ENCODE assay signal across 23 cellular contexts in the genomic region with DNA sequence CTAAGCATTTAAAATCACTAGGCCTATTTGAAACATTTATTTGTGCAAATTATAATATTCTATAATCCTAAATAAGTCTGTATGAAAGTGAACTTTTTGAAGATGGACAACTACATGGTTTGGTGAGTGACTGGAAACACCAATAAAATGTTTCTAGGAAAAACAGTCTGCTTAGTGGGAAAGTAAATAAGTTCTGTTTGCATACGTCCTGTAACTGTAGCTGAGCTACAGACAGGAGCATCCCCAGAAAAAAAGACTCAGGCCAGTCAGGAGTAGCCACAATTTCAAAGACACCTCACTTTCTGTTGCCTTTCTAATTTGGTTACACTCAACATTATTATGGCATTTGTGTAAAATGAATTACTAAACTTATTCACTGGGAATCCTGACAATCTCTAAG. TPM values are rescaled to one million over a fixed set of nuclear protein-coding genes. Genes with fewer than 3 reads are reported as not detected.
DNase-seq lines count a peak whose midpoint lies in the region; ATAC-seq, FAIRE-seq and TF ChIP-seq lines count a peak whose summit lies in the region.
"Had no signal": no experiment of that assay in that cellular context is flagged by ENCODE, and none has a peak within 500 bp of the region (broad histone marks: within the 10 kb centered on the region; RNA-seq: fewer than 3 reads in every experiment).

No MANE protein-coding gene starts in this region.

- H3K27me3 Mint-ChIP-seq in natural killer cell treated with Interleukin-12 subunit alpha and Interleukin-12 subunit beta and Interleukin-15 and Interleukin-18, amount 100 ng/mL, for 72 hours, result no peaks in the 10 kb centered on the region
- H3K27me3 Mint-ChIP-seq: B cell; CD4-positive, CD25-positive, alpha-beta regulatory T cell had no signal

- H3K4me3 Mint-ChIP-seq in natural killer cell treated with Interleukin-12 subunit alpha and Interleukin-12 subunit beta and Interleukin-15 and Interleukin-18, amount 100 ng/mL, for 72 hours, result no peak overlapping the region
- H3K4me3 Mint-ChIP-seq: B cell; CD4-positive, CD25-positive, alpha-beta regulatory T cell; CD8-positive, alpha-beta T cell; GM23338; H9 had no signal

- peak; percentile 25 to 60 (median 54) for ATAC-seq in right lobe of liver
- ATAC-seq in natural killer cell treated with Interleukin-12 subunit alpha and Interleukin-12 subunit beta and Interleukin-15 and Interleukin-18, amount 100 ng/mL, for 72 hours, result no peak
- ATAC-seq: CD8-positive, alpha-beta T cell; GM12878; GM23338; HCT116 had no signal

- H3K9me3 ChIP-seq in SU-DHL-6 (ENCODE audit: insufficient read depth, low read length) (no peaks in the 10 kb centered on the region), right lobe of liver (no peaks in the 10 kb centered on the region)
- H3K9me3 ChIP-seq: BLaER1, Caco-2 had no signal

- H4K20me1 ChIP-seq in SU-DHL-6 (ENCODE audit: low read depth, low read length), result no peaks in the 10 kb centered on the region
- H4K20me1 ChIP-seq: BLaER1 had no signal

- DNase-seq in DMS153 (lab: John Stamatoyannopoulos, UW) (peak; percentile 7), DMS153 treated with DMSO at 0.1 percent for 48 hours (lab: John Stamatoyannopoulos, UW; ENCODE audit: unreplicated experiment) (no peak), NCI-H748 (lab: John Stamatoyannopoulos, UW; ENCODE audit: unreplicated experiment) (peak; percentile 47), right lobe of liver (no peak), NCI-H526 (lab: John Stamatoyannopoulos, UW) (no peak), GM19239 (ENCODE audit: insufficient read length, low spot score) (no peak)
- DNase-seq in natural killer cell treated with Interleukin-12 subunit alpha and Interleukin-12 subunit beta and Interleukin-15 and Interleukin-18, amount 100 ng/mL, for 72 hours (ENCODE audit: low spot score), result no peak
- DNase-seq: Caco-2; CD4-positive, CD25-positive, alpha-beta regulatory T cell; CD8-positive, alpha-beta T cell; DMS79; EL; GDM1; H9 had no signal

- H2AFZ ChIP-seq in SU-DHL-6 (ENCODE audit: low read depth, low read length, severe bottlenecking), result peak overlapping the region; percentile 29
- H2AFZ ChIP-seq: GM23338 had no signal

- no peaks in the 10 kb centered on the region for H3K27me3 ChIP-seq in SU-DHL-6 (ENCODE audit: low read length)
- no peaks in the 10 kb centered on the region for H3K27me3 ChIP-seq in right lobe of liver
- H3K27me3 ChIP-seq: BLaER1 had no signal

- no peaks in the 10 kb centered on the region for H3F3A ChIP-seq in SU-DHL-6 (ENCODE audit: insufficient read depth)

- H3K4me1 ChIP-seq in right lobe of liver, result no peaks in the 10 kb centered on the region
- H3K4me1 ChIP-seq: BLaER1, Caco-2 had no signal

- H3K9me3 Mint-ChIP-seq in natural killer cell treated with Interleukin-12 subunit alpha and Interleukin-12 subunit beta and Interleukin-15 and Interleukin-18, amount 100 ng/mL, for 72 hours, result peaks cover 3% of the 10 kb centered on the region
- H3K9me3 Mint-ChIP-seq: CD8-positive, alpha-beta T cell; GM23338; H9 had no signal

- H3K4me2 ChIP-seq in SU-DHL-6 (ENCODE audit: low read depth, low read length, poor library complexity, severe bottlenecking), result no peak overlapping the region
- H3K4me2 ChIP-seq: BLaER1, GM23338 had no signal

- intact Hi-C loops in right lobe of liver (cut with DNase I), result no loop called here

- no peaks in the 10 kb centered on the region for H3K4me1 Mint-ChIP-seq in natural killer cell treated with Interleukin-12 subunit alpha and Interleukin-12 subunit beta and Interleukin-15 and Interleukin-18, amount 100 ng/mL, for 72 hours (ENCODE audit: low read depth in 2 of 2)
- H3K4me1 Mint-ChIP-seq: B cell; CD4-positive, CD25-positive, alpha-beta regulatory T cell; GM23338; H9 had no signal

- no peaks in the 10 kb centered on the region for H3K36me3 Mint-ChIP-seq in natural killer cell treated with Interleukin-12 subunit alpha and Interleukin-12 subunit beta and Interleukin-15 and Interleukin-18, amount 100 ng/mL, for 72 hours
- H3K36me3 Mint-ChIP-seq: CD4-positive, CD25-positive, alpha-beta regulatory T cell; CD8-positive, alpha-beta T cell had no signal

- WGBS in right lobe of liver (ENCODE audit: insufficient coverage, low coverage, low lambda C conversion rate, missing lambda C conversion rate), result 21% methylated on average over 1 of the region's 1 CpG

- H3K36me3 ChIP-seq in SU-DHL-6 (ENCODE audit: low read length) (no peaks in the 10 kb centered on the region), right lobe of liver (no peaks in the 10 kb centered on the region)
- H3K36me3 ChIP-seq: BLaER1 had no signal

- TF ChIP-seq POLR2A in right lobe of liver (IDR thresholded peaks at IDR 0.05), result no peak

- TF ChIP-seq CTCF in SU-DHL-6 (IDR thresholded peaks at IDR 0.05; ENCODE audit: insufficient read depth, low read length, poor library complexity, severe bottlenecking) (no peak), right lobe of liver (IDR thresholded peaks at IDR 0.05) (no peak)

- H3K27ac ChIP-seq in SU-DHL-6 (ENCODE audit: low read depth, low read length) (no peak overlapping the region), right lobe of liver (no peak overlapping the region)
- H3K27ac ChIP-seq: 22Rv1, BLaER1, C4-2B had no signal

- FAIRE-seq in GM19239 (lab: Jason Lieb, UNC), result no peak
- FAIRE-seq: A204.1, GM12878 had no signal

- H3K9me2 ChIP-seq in SU-DHL-6 (replicated peaks; ENCODE audit: insufficient read depth, low read length), result no peaks in the 10 kb centered on the region

- H3K4me3 ChIP-seq in SU-DHL-6 (ENCODE audit: insufficient read depth, low read length, poor library complexity, severe bottlenecking) (no peak overlapping the region), right lobe of liver (no peak overlapping the region)
- H3K4me3 ChIP-seq: BLaER1, GM12878, GM23338 had no signal

- no peak overlapping the region for H3K27ac Mint-ChIP-seq in natural killer cell treated with Interleukin-12 subunit alpha and Interleukin-12 subunit beta and Interleukin-15 and Interleukin-18, amount 100 ng/mL, for 72 hours
- H3K27ac Mint-ChIP-seq: B cell; CD4-positive, CD25-positive, alpha-beta regulatory T cell; CD8-positive, alpha-beta T cell; GM23338; H9 had no signal

- H3K79me2 ChIP-seq in SU-DHL-6 (ENCODE audit: insufficient read depth, low read length), result no peaks in the 10 kb centered on the region

- H3K9ac ChIP-seq in SU-DHL-6 (ENCODE audit: low read length), result no peak overlapping the region
- H3K9ac ChIP-seq: BLaER1 had no signal

RNA-seq across cellular contexts. Expression of a gene that starts 28.4 kb away (rescaled TPM):
- 1 to 10 TPM in 1 of 6 experiments, under 1 TPM in 5; 0.12 to 1.5 (median 0.52) TPM for total RNA-seq in right lobe of liver
- not detected for total RNA-seq in natural killer cell treated with Interleukin-12 subunit alpha and Interleukin-12 subunit beta and Interleukin-15 and Interleukin-18, amount 100 ng/mL, for 72 hours
- total RNA-seq: B cell; Caco-2; CD4-positive, CD25-positive, alpha-beta regulatory T cell; CD8-positive, alpha-beta T cell had no signal

Comparison
In these comparisons a context has a peak if more than half of its experiments do, and no peak if none do; other contexts are left out.
1. DNase-seq: peak in DMS153 (single experiment) and NCI-H748 (single experiment); none in DMS153 treated with DMSO at 0.1 percent for 48 hours (single experiment), right lobe of liver (0 of 3), NCI-H526 (0 of 2), natural killer cell treated with Interleukin-12 subunit alpha and Interleukin-12 subunit beta and Interleukin-15 and Interleukin-18, amount 100 ng/mL, for 72 hours (single experiment) and GM19239 (single experiment).
2. ATAC-seq: peak in right lobe of liver (4 of 4); none in natural killer cell treated with Interleukin-12 subunit alpha and Interleukin-12 subunit beta and Interleukin-15 and Interleukin-18, amount 100 ng/mL, for 72 hours (0 of 2).